Comparison of ENCODE assay signal across 11 cellular contexts in genomic region chr3:123632161-123632655, GRCh38. TPM values are rescaled to one million over a fixed set of nuclear protein-coding genes. Genes with fewer than 3 reads are reported as not detected.
DNase-seq lines count a peak whose midpoint lies in the region; ATAC-seq, FAIRE-seq and TF ChIP-seq lines count a peak whose summit lies in the region.
"Had no signal": no experiment of that assay in that cellular context is flagged by ENCODE, and none has a peak within 500 bp of the region (broad histone marks: within the 10 kb centered on the region; RNA-seq: fewer than 3 reads in every experiment).

No MANE protein-coding gene starts in this region.

- H2BK15ac ChIP-seq in mesenchymal stem cell (ENCODE audit: low read depth, poor library complexity, severe bottlenecking): no peak overlapping the region

- H2BK5ac ChIP-seq in mesenchymal stem cell (ENCODE audit: low read depth, low read length, poor library complexity, severe bottlenecking): peak overlapping the region; percentile 49

- no peak for TF ChIP-seq POLR2A in HepG2 (IDR thresholded peaks at IDR 0.05; ENCODE audit: insufficient read depth in 1 of 2, low read depth in 2 of 2, low read length in 2 of 2)
- no peak for TF ChIP-seq POLR2A in uterus (IDR thresholded peaks at IDR 0.05)

- peaks cover 11% of the 10 kb centered on the region for H3K79me1 ChIP-seq in mesenchymal stem cell (replicated peaks; ENCODE audit: low read length, poor library complexity, severe bottlenecking)

- H2BK12ac ChIP-seq in mesenchymal stem cell (ENCODE audit: low read length in 2 of 2): no peak overlapping the region

- intact Hi-C loops in HepG2 (cut with micrococcal nuclease; ENCODE audit: unreplicated experiment): no loop called here
- intact Hi-C loops in uterus (cut with DNase I; ENCODE audit: low total_unique reads): no loop called here

- no peaks in the 10 kb centered on the region for H3K79me2 ChIP-seq in HepG2 (ENCODE audit: insufficient read depth, low read length)

- POLR2A ChIA-PET in HepG2 (lab: Yijun Ruan, JAX): interaction anchor here (1.3 kb wide), 1 partner anchor 26 kb away, joined by 3 read pairs; no protein-coding TSS in a partner anchor

- CTCF ChIA-PET in HepG2 (lab: Yijun Ruan, JAX; ENCODE audit: low intra/inter-chr PET ratio, low total read pairs): no interaction called here

- H3K9ac ChIP-seq in liver (ENCODE audit: low read depth in 1 of 2, low read length in 2 of 2) (no peak overlapping the region), HepG2 (ENCODE audit: insufficient read depth, low read depth, low read length) (no peak overlapping the region), mesenchymal stem cell (ENCODE audit: low read length) (peak overlapping the region; percentile 0)
- H3K9ac ChIP-seq: BLaER1 had no signal

- DNase-seq in HepG2 (ENCODE audit: low spot score): no peak
- peak; percentile 67 for DNase-seq in coronary artery (ENCODE audit: low spot score)
- DNase-seq in mesenchymal stem cell: peak; percentile 50
- DNase-seq in uterus: peak; percentile 75 to 82
- DNase-seq in stimulated activated CD4-positive, alpha-beta T cell treated with anti-CD3 and anti-CD28 coated beads, Interleukin-4, amount 100 ng/mL, for 1 hour: no peak
- no peak for DNase-seq in GM19239 (ENCODE audit: insufficient read length, low spot score)
- DNase-seq in kidney tubule cell (ENCODE audit: low spot score): no peak
- DNase-seq: hippocampal formation had no signal

- no peak overlapping the region for H4K8ac ChIP-seq in mesenchymal stem cell (ENCODE audit: low read length)

- H2AK5ac ChIP-seq in mesenchymal stem cell (ENCODE audit: low read length, severe bottlenecking): no peak overlapping the region

- 71% methylated on average over 6 of the region's 6 CpGs for WGBS in liver
- WGBS in HepG2 (ENCODE audit: low lambda C conversion rate): 85% methylated on average over 6 of the region's 6 CpGs
- WGBS in mesenchymal stem cell: 42% methylated on average over 6 of the region's 6 CpGs

- no peak overlapping the region for H3K23ac ChIP-seq in mesenchymal stem cell (ENCODE audit: low read length in 2 of 2)

- TF ChIP-seq EP300 in HepG2 (IDR thresholded peaks at IDR 0.05; ENCODE audit: low read depth in 2 of 2, low read length in 2 of 2): no peak
- no peak for TF ChIP-seq EP300 in HepG2 (CRISPR knock-in tag; IDR thresholded peaks at IDR 0.05; ENCODE audit: borderline replicate concordance)

- H3K36me3 ChIP-seq in liver (ENCODE audit: control insufficient read depth in 4 of 4, insufficient read depth in 3 of 4, low read depth in 1 of 4, low read length in 3 of 4) (peaks cover 0 to 20% (median 13%) of the 10 kb centered on the region in 4 donors), HepG2 (replicated peaks in 1 of 2; ENCODE audit: control insufficient read depth in 1 of 2, insufficient read depth in 2 of 2, low read length in 2 of 2) (peaks cover 7 to 25% of the 10 kb centered on the region in 2 experiments; a peak in 4 of 5 replicates), mesenchymal stem cell (ENCODE audit: control insufficient read depth in 1 of 2, insufficient read depth in 2 of 2, low read depth in 1 of 2, low read length in 2 of 2) (peaks cover 52 to 61% of the 10 kb centered on the region in 2 experiments), uterus (no peaks in the 10 kb centered on the region)

- no peak for TF ChIP-seq RAD21 in liver (IDR thresholded peaks at IDR 0.05)
- no peak for TF ChIP-seq RAD21 in HepG2 (CRISPR knock-in tag; IDR thresholded peaks at IDR 0.05)

- in situ Hi-C loops in HepG2 (cut with HindIII; ENCODE audit: extremely low pct_ligation_motif_present, low pct_unique_long_range_greater_than_20kb): no loop called here

- no peaks in the 10 kb centered on the region for H3K9me3 ChIP-seq in liver (ENCODE audit: control insufficient read depth in 4 of 4, low read length in 3 of 4)
- H3K9me3 ChIP-seq in HepG2 (ENCODE audit: low read length): no peaks in the 10 kb centered on the region
- H3K9me3 ChIP-seq in mesenchymal stem cell (ENCODE audit: control insufficient read depth, low read length): no peaks in the 10 kb centered on the region
- H3K9me3 ChIP-seq in uterus: no peaks in the 10 kb centered on the region
- H3K9me3 ChIP-seq: BLaER1 had no signal

- no peak overlapping the region for H3K18ac ChIP-seq in mesenchymal stem cell (ENCODE audit: low read depth in 1 of 2, low read length in 2 of 2)

- no peak overlapping the region for H3K4me2 ChIP-seq in HepG2 (ENCODE audit: low read depth, low read length)
- H3K4me2 ChIP-seq in mesenchymal stem cell (ENCODE audit: low read length, poor library complexity, severe bottlenecking): no peak overlapping the region
- H3K4me2 ChIP-seq: BLaER1 had no signal

- no peak overlapping the region for H3K4me3 ChIP-seq in liver (ENCODE audit: low read depth in 1 of 3, low read length in 3 of 3)
- no peak overlapping the region for H3K4me3 ChIP-seq in HepG2 (replicated peaks in 1 of 3; ENCODE audit: insufficient read depth in 1 of 3, low read depth in 2 of 3, low read length in 3 of 3)
- H3K4me3 ChIP-seq in coronary artery: no peak overlapping the region
- no peak overlapping the region for H3K4me3 ChIP-seq in mesenchymal stem cell (ENCODE audit: insufficient read depth in 1 of 2, low read depth in 1 of 2, low read length in 2 of 2)
- no peak overlapping the region for H3K4me3 ChIP-seq in uterus
- H3K4me3 ChIP-seq: BLaER1, K562 had no signal

- no peak overlapping the region for H3K14ac ChIP-seq in mesenchymal stem cell (ENCODE audit: low read length in 2 of 2)

- H3K4me1 ChIP-seq in liver (ENCODE audit: control insufficient read depth in 4 of 4, insufficient read depth in 4 of 4, low read length in 3 of 4): peaks cover 2 to 38% (median 25%) of the 10 kb centered on the region in 4 donors
- peaks cover 40% of the 10 kb centered on the region for H3K4me1 ChIP-seq in HepG2 (ENCODE audit: insufficient read depth, low read length)
- H3K4me1 ChIP-seq in mesenchymal stem cell (ENCODE audit: control insufficient read depth, insufficient read depth, low read depth, low read length): peaks cover 36% of the 10 kb centered on the region
- no peaks in the 10 kb centered on the region for H3K4me1 ChIP-seq in uterus

- TF ChIP-seq CTCF in liver (IDR thresholded peaks at IDR 0.05; ENCODE audit: low read depth, low read length, missing input control) (no peak), HepG2 (CRISPR knock-in tag; IDR thresholded peaks at IDR 0.05) (no peak), coronary artery (IDR thresholded peaks at IDR 0.05) (no peak), uterus (IDR thresholded peaks at IDR 0.05) (no peak)

- BruUV-seq in HepG2 (replicated peaks; lab: Mats Ljungman, UMichigan): no TSS peak

- H2AFZ ChIP-seq in HepG2 (ENCODE audit: low read length) (no peak overlapping the region), mesenchymal stem cell (ENCODE audit: low read depth, low read length) (no peak overlapping the region)

- ATAC-seq in HepG2: no peak
- ATAC-seq: K562 had no signal

- no peak overlapping the region for H2BK120ac ChIP-seq in mesenchymal stem cell (ENCODE audit: low read depth, low read length)

- no peaks in the 10 kb centered on the region for H4K20me1 ChIP-seq in HepG2 (ENCODE audit: insufficient read depth, low read length)
- H4K20me1 ChIP-seq: BLaER1 had no signal

- H4K91ac ChIP-seq in mesenchymal stem cell (ENCODE audit: low read length): no peak overlapping the region

- no peak for FAIRE-seq in HepG2 (lab: Jason Lieb, UNC)
- no peak for FAIRE-seq in GM19239 (lab: Jason Lieb, UNC)
- FAIRE-seq: K562 had no signal

- H3K4ac ChIP-seq in mesenchymal stem cell (ENCODE audit: low read depth in 1 of 2, low read length in 2 of 2): peak overlapping the region in 1 of 2 experiments; percentile 27

- H3K27ac ChIP-seq in liver (ENCODE audit: low read depth in 1 of 2, low read length in 2 of 2): no peak overlapping the region
- H3K27ac ChIP-seq in HepG2 (ENCODE audit: extremely low read length, insufficient read depth, low read length): no peak overlapping the region
- peak overlapping the region; percentile 14 to 66 for H3K27ac ChIP-seq in coronary artery
- H3K27ac ChIP-seq in mesenchymal stem cell (ENCODE audit: low read length, poor library complexity, severe bottlenecking): peak overlapping the region; percentile 65
- H3K27ac ChIP-seq in uterus: peak overlapping the region; percentile 77 to 82
- H3K27ac ChIP-seq: BLaER1 had no signal

- H3K27me3 ChIP-seq in liver (ENCODE audit: control insufficient read depth in 4 of 4, insufficient read depth in 4 of 4, low read length in 3 of 4) (no peaks in the 10 kb centered on the region), HepG2 (ENCODE audit: control insufficient read depth in 1 of 2, insufficient read depth in 2 of 2, low read length in 2 of 2) (no peaks in the 10 kb centered on the region), mesenchymal stem cell (ENCODE audit: control insufficient read depth in 1 of 2, insufficient read depth in 1 of 2, low read length in 2 of 2) (no peaks in the 10 kb centered on the region), uterus (no peaks in the 10 kb centered on the region)
- H3K27me3 ChIP-seq: BLaER1 had no signal

RNA-seq across cellular contexts. Expression of gene HACD2, which starts 47.4 kb away (rescaled TPM):
- total RNA-seq in liver (10 to 100 TPM; 34.7 to 45.2 TPM), HepG2 (2016; rRNA removed; fragmentation: Illumina TruSeq; extraction: Trizol) (36.0 and 47.0 TPM in 2 replicates), uterus (10 to 100 TPM; 21.5 to 38.0 (median 28.8) TPM)
- polyA plus RNA-seq in liver (10 to 100 TPM; 14.8 to 15.7 TPM), HepG2 (2011; rRNA removed) (40.3 and 50.4 TPM in 2 replicates)
- total RNA-seq in HepG2 (2016; cell fraction: cytosol; rRNA removed; fragmentation: Illumina TruSeq; extraction: Trizol; ENCODE audit: low read depth): 4.5 and 4.6 TPM in 2 replicates
- total RNA-seq in HepG2 (2016; cell fraction: insoluble cytoplasmic fraction; rRNA removed; fragmentation: Illumina TruSeq; extraction: Trizol): 37.8 and 46.8 TPM in 2 replicates
- total RNA-seq in HepG2 (2016; cell fraction: membrane; rRNA removed; fragmentation: Illumina TruSeq; extraction: Trizol): 18.0 and 20.6 TPM in 2 replicates
- 59.2 and 72.7 TPM in 2 replicates for total RNA-seq in HepG2 (2016; cell fraction: nucleus; rRNA removed; fragmentation: Illumina TruSeq; extraction: Trizol)
- 21.2 and 36.3 TPM in 2 replicates for polyA plus RNA-seq in HepG2 (2011; cell fraction: cytosol; rRNA removed)
- 10.3 and 13.9 TPM in 2 replicates for polyA plus RNA-seq in HepG2 (2011; cell fraction: nucleus; rRNA removed)
- polyA plus RNA-seq in HepG2 (2012): 27.7 and 29.5 TPM in 2 replicates
- polyA plus RNA-seq in HepG2 (2016; cell fraction: cytosol; fragmentation: Illumina TruSeq; extraction: Trizol; ENCODE audit: low read depth): 2.4 and 2.8 TPM in 2 replicates
- 37.0 and 37.7 TPM in 2 replicates for polyA plus RNA-seq in HepG2 (2016; cell fraction: insoluble cytoplasmic fraction; fragmentation: Illumina TruSeq; extraction: Trizol; ENCODE audit: low read depth)
- polyA plus RNA-seq in HepG2 (2016; cell fraction: membrane; fragmentation: Illumina TruSeq; extraction: Trizol; ENCODE audit: low read depth): 8.1 and 8.5 TPM in 2 replicates
- polyA plus RNA-seq in HepG2 (2016; cell fraction: nucleus; fragmentation: Illumina TruSeq; extraction: Trizol; ENCODE audit: insufficient read depth, low read depth): 89.7 and 91.1 TPM in 2 replicates
- 77.4 and 153 TPM in 2 replicates for polyA minus RNA-seq in HepG2 (2011; rRNA and poly(A)+ RNA removed; ENCODE audit: low replicate concordance)
- 34.3 and 34.9 TPM in 2 replicates for polyA minus RNA-seq in HepG2 (2011; cell fraction: cytosol; rRNA and poly(A)+ RNA removed)
- 29.0 and 33.9 TPM in 2 replicates for polyA minus RNA-seq in HepG2 (2011; cell fraction: nucleus; rRNA and poly(A)+ RNA removed)
- 13.5 TPM for polyA plus RNA-seq in mesenchymal stem cell (2013, experiment 1 of 2)
- polyA plus RNA-seq in mesenchymal stem cell (2013, experiment 2 of 2): 14.5 TPM

Comparison
In these comparisons a context has a peak if more than half of its experiments do, and no peak if none do; other contexts are left out.
1. H3K27ac ChIP-seq: peak in coronary artery (2 of 2), mesenchymal stem cell (single experiment) and uterus (2 of 2); none in liver (0 of 2) and HepG2 (single experiment).
2. DNase-seq: peak in coronary artery (single experiment), mesenchymal stem cell (single experiment) and uterus (2 of 2); none in HepG2 (single experiment), stimulated activated CD4-positive, alpha-beta T cell treated with anti-CD3 and anti-CD28 coated beads, Interleukin-4, amount 100 ng/mL, for 1 hour (single experiment), GM19239 (single experiment) and kidney tubule cell (single experiment).